9 cellular contexts compared by ENCODE assay signal in genomic region chr17:77455111-77455877, GRCh38.
DNase-seq lines count a peak whose midpoint lies in the region; TF ChIP-seq lines count a peak whose summit lies in the region.
"Had no signal": no experiment of that assay in that cellular context is flagged by ENCODE, and none has a peak within 500 bp of the region (broad histone marks: within the 10 kb centered on the region; RNA-seq: fewer than 3 reads in every experiment).

No MANE protein-coding gene starts in this region.

- peaks cover 65% of the 10 kb centered on the region for H3K4me1 Mint-ChIP-seq in T-helper 1 cell treated with Interleukin-12 subunit alpha and Interleukin-12 subunit beta and Interleukin-4 antibody, amounts not matched to agents 30 μg/mL and 1 μg/mL, for 36 hours (ENCODE audit: low read depth)
- H3K4me1 Mint-ChIP-seq in activated naive CD8-positive, alpha-beta T cell treated with anti-CD3 and anti-CD28 coated beads for 36 hours: peaks cover 42% of the 10 kb centered on the region

- intact Hi-C loops in stomach (cut with DNase I; ENCODE audit: low total_unique reads): no loop called here

- TF ChIP-seq EP300 in stomach (IDR thresholded peaks at IDR 0.05): no peak

- no peaks in the 10 kb centered on the region for H3K27me3 Mint-ChIP-seq in T-helper 1 cell treated with Interleukin-12 subunit alpha and Interleukin-12 subunit beta and Interleukin-4 antibody, amounts not matched to agents 30 μg/mL and 1 μg/mL, for 36 hours (ENCODE audit: low read depth)
- H3K27me3 Mint-ChIP-seq in activated naive CD8-positive, alpha-beta T cell treated with anti-CD3 and anti-CD28 coated beads for 36 hours: no peaks in the 10 kb centered on the region

- H3K9me3 ChIP-seq in stomach: no peaks in the 10 kb centered on the region

- DNase-seq in T-helper 1 cell: no peak
- no peak for DNase-seq in activated naive CD8-positive, alpha-beta T cell treated with anti-CD3 and anti-CD28 coated beads for 36 hours
- peak; percentile 96 for DNase-seq in iris pigment epithelial cell (ENCODE audit: low read depth)
- no peak for DNase-seq in stomach
- DNase-seq in NCI-H526 (lab: John Stamatoyannopoulos, UW): no peak
- DNase-seq in NCI-H510A treated with DMSO at 0.1 percent for 48 hours (lab: John Stamatoyannopoulos, UW): no peak
- DNase-seq in putamen (ENCODE audit: low spot score): no peak

- H3K27ac ChIP-seq in stomach: peak overlapping the region; percentile 20 to 96 (median 91)
- H3K27ac ChIP-seq: 22Rv1 had no signal

- peaks cover 0 to 12% (median 3%) of the 10 kb centered on the region in 4 donors for H3K36me3 ChIP-seq in stomach

- no peak for TF ChIP-seq CTCF in stomach (IDR thresholded peaks at IDR 0.05)

- no peaks in the 10 kb centered on the region for H3K9me3 Mint-ChIP-seq in T-helper 1 cell treated with Interleukin-12 subunit alpha and Interleukin-12 subunit beta and Interleukin-4 antibody, amounts not matched to agents 30 μg/mL and 1 μg/mL, for 36 hours
- H3K9me3 Mint-ChIP-seq in activated naive CD8-positive, alpha-beta T cell treated with anti-CD3 and anti-CD28 coated beads for 36 hours: no peaks in the 10 kb centered on the region

- H3K27ac Mint-ChIP-seq in T-helper 1 cell treated with Interleukin-12 subunit alpha and Interleukin-12 subunit beta and Interleukin-4 antibody, amounts not matched to agents 30 μg/mL and 1 μg/mL, for 36 hours: peak overlapping the region; percentile 96
- H3K27ac Mint-ChIP-seq in activated naive CD8-positive, alpha-beta T cell treated with anti-CD3 and anti-CD28 coated beads for 36 hours: peak overlapping the region; percentile 100

- peaks cover 56% of the 10 kb centered on the region for H3K36me3 Mint-ChIP-seq in T-helper 1 cell treated with Interleukin-12 subunit alpha and Interleukin-12 subunit beta and Interleukin-4 antibody, amounts not matched to agents 30 μg/mL and 1 μg/mL, for 36 hours (ENCODE audit: low read depth)
- peaks cover 79% of the 10 kb centered on the region for H3K36me3 Mint-ChIP-seq in activated naive CD8-positive, alpha-beta T cell treated with anti-CD3 and anti-CD28 coated beads for 36 hours

- peak overlapping the region in 3 of 4 donors; percentile 35 to 62 (median 40) for H3K4me3 ChIP-seq in stomach

- WGBS in stomach, 5 donors: 43 to 59% (median 53%) methylated on average over 22 to 24 of the region's 24 CpGs

- no peaks in the 10 kb centered on the region for H3K27me3 ChIP-seq in stomach

- H3K4me1 ChIP-seq in stomach: peaks cover 76 to 100% (median 90%) of the 10 kb centered on the region in 4 donors

- no peak for TF ChIP-seq POLR2A in stomach (IDR thresholded peaks at IDR 0.05)

- peak overlapping the region; percentile 100 for H3K4me3 Mint-ChIP-seq in T-helper 1 cell treated with Interleukin-12 subunit alpha and Interleukin-12 subunit beta and Interleukin-4 antibody, amounts not matched to agents 30 μg/mL and 1 μg/mL, for 36 hours
- peak overlapping the region; percentile 94 for H3K4me3 Mint-ChIP-seq in activated naive CD8-positive, alpha-beta T cell treated with anti-CD3 and anti-CD28 coated beads for 36 hours
